17 cellular contexts compared by ENCODE assay signal in genomic region chr6:119289651-119290050, GRCh38. TPM values are rescaled to one million over a fixed set of nuclear protein-coding genes. Genes with fewer than 3 reads are reported as not detected.
DNase-seq lines count a peak whose midpoint lies in the region; ATAC-seq, FAIRE-seq and TF ChIP-seq lines count a peak whose summit lies in the region.
"Had no signal": no experiment of that assay in that cellular context is flagged by ENCODE, and none has a peak within 500 bp of the region (broad histone marks: within the 10 kb centered on the region; RNA-seq: fewer than 3 reads in every experiment).

No MANE protein-coding gene starts in this region.

- DNase-seq in GM12891 (ENCODE audit: insufficient read length, low spot score) (no peak), HEK293T (ENCODE audit: extremely low spot score) (no peak), left kidney (ENCODE audit: low read depth, low spot score) (peak; percentile 39), pancreas (no peak), D721Med (ENCODE audit: insufficient read length, low spot score) (no peak), NAMALWA (ENCODE audit: low spot score) (no peak), OCI-M1 (lab: John Stamatoyannopoulos, UW) (no peak)
- DNase-seq: Calu3; CD8-positive, alpha-beta T cell; DMS 273 treated with DMSO at 0.1 percent for 48 hours; GOT3; H7 had no signal

- no peak overlapping the region for H3K4me3 ChIP-seq in pancreas
- H3K4me3 ChIP-seq: BLaER1 treated with 17β-estradiol and CSF1 and Interleukin-3, amounts not matched to agents 10 nM and 100 nM had no signal

- TF ChIP-seq CTCF in pancreas (IDR thresholded peaks at IDR 0.05) (no peak), D721Med (IDR thresholded peaks at IDR 0.05; ENCODE audit: insufficient read depth, missing control alignments) (no peak)

- peaks cover 0 to 4% (median 0%) of the 10 kb centered on the region in 3 donors for H3K4me1 ChIP-seq in pancreas
- H3K4me1 ChIP-seq: BLaER1 treated with 17β-estradiol and CSF1 and Interleukin-3, amounts not matched to agents 10 nM and 100 nM had no signal

- WGBS in pancreas, 2 donors, result 30 to 47% methylated on average over 3 of the region's 3 CpGs

- FAIRE-seq in GM12891 (lab: Jason Lieb, UNC) (peak; percentile 20), pancreas (lab: Jason Lieb, UNC) (peak; percentile 17), D721Med (lab: Jason Lieb, UNC) (no peak)
- FAIRE-seq: G401.6, GM12892, GM18507 had no signal

- intact Hi-C loops in pancreas (cut with DNase I), result no loop called here

- H3K9me3 ChIP-seq in pancreas, result no peaks in the 10 kb centered on the region
- H3K9me3 ChIP-seq: BLaER1 treated with 17β-estradiol and CSF1 and Interleukin-3, amounts not matched to agents 10 nM and 100 nM had no signal

- no peaks in the 10 kb centered on the region for H3K27me3 ChIP-seq in pancreas
- H3K27me3 ChIP-seq: BLaER1 treated with 17β-estradiol and CSF1 and Interleukin-3, amounts not matched to agents 10 nM and 100 nM had no signal

- POLR2A ChIA-PET in HEK293T (lab: Yijun Ruan, JAX), result no interaction called here

- H3K36me3 ChIP-seq in pancreas, result no peaks in the 10 kb centered on the region
- H3K36me3 ChIP-seq: BLaER1 treated with 17β-estradiol and CSF1 and Interleukin-3, amounts not matched to agents 10 nM and 100 nM had no signal

- no peak overlapping the region for H3K27ac ChIP-seq in pancreas
- H3K27ac ChIP-seq: BLaER1 treated with 17β-estradiol and CSF1 and Interleukin-3, amounts not matched to agents 10 nM and 100 nM had no signal

- ATAC-seq in pancreas, result no peak
- ATAC-seq: CD8-positive, alpha-beta T cell; HCT116 had no signal

- no peak for TF ChIP-seq POLR2A in GM12891 (IDR thresholded peaks at IDR 0.05; ENCODE audit: low read depth, low read length)

- CTCF ChIA-PET in HEK293T (lab: Yijun Ruan, JAX), result no interaction called here

TF ChIP-seq in GM12891, 5 proteins besides CTCF, POLR2A, EP300 and RAD21:
- TF ChIP-seq POLR2AphosphoS5 (IDR thresholded peaks at IDR 0.05; ENCODE audit: low read depth, low read length) (no peak), TAF1 (IDR thresholded peaks at IDR 0.05; ENCODE audit: low read depth, low read length) (no peak), PAX5 (IDR thresholded peaks at IDR 0.05; ENCODE audit: insufficient read depth, low read length, severe bottlenecking) (no peak), SPI1 (IDR thresholded peaks at IDR 0.05; ENCODE audit: low read depth, low read length) (no peak), POU2F2 (IDR thresholded peaks at IDR 0.05; ENCODE audit: low read depth, low read length) (no peak)

TF ChIP-seq in HEK293T, 16 proteins besides CTCF, POLR2A, EP300 and RAD21:
- TF ChIP-seq NFRKB (IDR thresholded peaks at IDR 0.05) (no peak), SUZ12 (IDR thresholded peaks at IDR 0.05) (no peak), ELF4 (IDR thresholded peaks at IDR 0.05) (no peak), PKNOX1 (IDR thresholded peaks at IDR 0.05) (peak; percentile 35; the same call in 1 of the 2 replicates), SP1 (IDR thresholded peaks at IDR 0.05) (no peak), FOXM1 (IDR thresholded peaks at IDR 0.05; ENCODE audit: borderline replicate concordance) (no peak), TARDBP (IDR thresholded peaks at IDR 0.05) (no peak), L3MBTL2 (conservative IDR thresholded peaks at IDR 0.05) (no peak), ZNF384 (IDR thresholded peaks at IDR 0.05) (no peak)

RNA-seq across cellular contexts. Expression of gene MAN1A1, which starts 59.9 kb away (rescaled TPM):
- polyA plus RNA-seq in GM12891 (2012; ENCODE audit: low read depth, missing spikeins), result 9.5 TPM
- total RNA-seq in pancreas, result 10 to 100 TPM; 19.1 to 86.1 (median 35.7) TPM
- polyA plus RNA-seq in pancreas, result 10 to 100 TPM; 11.7 to 27.7 TPM
